10 cellular contexts compared by ENCODE assay signal in the genomic region with DNA sequence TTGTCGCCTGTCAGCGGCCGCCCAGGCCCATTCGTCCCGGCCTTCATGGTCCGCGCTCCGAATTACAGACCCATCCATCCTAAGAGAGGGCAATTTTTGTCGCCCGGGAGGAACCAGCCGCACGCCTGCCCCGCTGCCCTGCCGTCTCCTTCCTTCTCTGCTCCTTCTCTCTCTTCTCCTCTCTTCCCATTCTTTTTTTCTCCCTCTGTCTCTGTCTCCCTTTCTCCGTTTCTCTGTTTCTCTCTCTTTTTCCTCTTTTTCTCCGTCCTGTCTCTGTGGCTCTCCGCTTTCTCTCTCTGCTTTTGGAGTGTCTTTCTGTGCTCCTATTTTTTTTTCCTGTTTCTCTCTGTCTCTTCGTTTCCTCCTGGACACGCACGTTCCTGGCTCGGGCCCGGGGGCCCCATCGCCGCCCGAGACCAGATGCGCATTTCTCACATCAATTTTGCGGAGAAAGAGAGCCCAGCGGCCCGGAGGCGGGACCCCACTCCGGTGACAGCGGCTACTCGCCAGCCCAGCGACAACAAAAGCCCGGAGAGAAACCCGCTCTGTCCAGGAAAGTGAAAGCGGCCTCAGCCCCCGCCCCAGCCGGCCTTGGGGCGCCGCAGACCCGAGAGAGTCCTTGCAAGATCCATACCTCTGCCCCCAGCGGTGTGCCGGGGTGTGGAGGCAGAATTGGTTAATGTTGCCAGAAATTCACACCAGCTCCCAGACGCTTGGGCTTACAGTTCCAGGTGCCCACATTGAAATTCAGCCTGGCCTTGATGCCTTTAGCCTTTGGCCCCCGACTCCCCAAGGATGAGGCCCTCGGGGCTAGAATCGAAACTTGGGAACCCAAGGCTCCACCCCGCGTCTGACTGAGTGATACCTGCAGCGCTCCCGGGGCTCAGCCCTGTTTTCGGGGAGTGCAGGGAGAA. TPM values are rescaled to one million over a fixed set of nuclear protein-coding genes. Genes with fewer than 3 reads are reported as not detected.
DNase-seq lines count a peak whose midpoint lies in the region; ATAC-seq and TF ChIP-seq lines count a peak whose summit lies in the region.
"Had no signal": no experiment of that assay in that cellular context is flagged by ENCODE, and none has a peak within 500 bp of the region (broad histone marks: within the 10 kb centered on the region; RNA-seq: fewer than 3 reads in every experiment).

No MANE protein-coding gene starts in this region.

- CTCF ChIA-PET in activated CD8-positive, alpha-beta T cell treated with anti-CD3 and anti-CD28 coated beads, Interleukin-2, amount 10 ng/mL, durations not matched to agents 7 days and 5 days (lab: Charles Lee), result no interaction called here

- no peaks in the 10 kb centered on the region for H3K9me3 Mint-ChIP-seq in activated T-cell treated with anti-CD3 and anti-CD28 coated beads, Interleukin-2, amount 50 U/mL, for 4 hours
- H3K9me3 Mint-ChIP-seq in activated CD8-positive, alpha-beta T cell treated with anti-CD3 and anti-CD28 coated beads, Interleukin-2, amount 10 ng/mL, durations not matched to agents 7 days and 5 days (ENCODE audit: insufficient read depth), result no peaks in the 10 kb centered on the region

- H3K4me3 ChIP-seq in thoracic aorta, result peak overlapping the region; percentile 51
- H3K4me3 ChIP-seq: SJCRH30 had no signal

- H3K9me3 ChIP-seq in thoracic aorta, result no peaks in the 10 kb centered on the region
- H3K9me3 ChIP-seq: SJCRH30 had no signal

- DNase-seq in activated T-cell treated with anti-CD3 and anti-CD28 coated beads, Interleukin-2, amount 50 U/mL, for 4 hours, result no peak
- DNase-seq in activated T-cell treated with anti-CD3 and anti-CD28 coated beads for 4 hours (no peak), left kidney (ENCODE audit: low read depth, low spot score) (peak; percentile 56), thoracic aorta (ENCODE audit: low spot score) (no peak), SW480 (ENCODE audit: low spot score) (no peak), CD1c-positive myeloid dendritic cell (ENCODE audit: extremely low spot score) (no peak)
- DNase-seq in activated CD8-positive, alpha-beta T cell treated with anti-CD3 and anti-CD28 coated beads, Interleukin-2, amount 10 ng/mL, durations not matched to agents 7 days and 5 days, result no peak
- DNase-seq: activated gamma-delta T cell treated with Interleukin-2 at 50 U/mL for 16 hours, SJCRH30 had no signal

- ATAC-seq in activated T-cell treated with anti-CD3 and anti-CD28 coated beads, Interleukin-2, amount 50 U/mL, for 4 hours, result no peak
- ATAC-seq in activated CD8-positive, alpha-beta T cell treated with anti-CD3 and anti-CD28 coated beads, Interleukin-2, amount 10 ng/mL, durations not matched to agents 7 days and 5 days, result no peak
- no peak for ATAC-seq in thoracic aorta (ENCODE audit: insufficient number of reproducible peaks, low FRiP score, low read depth)
- no peak for ATAC-seq in HG02610 (IDR thresholded peaks at IDR 0.05; ENCODE audit: unreplicated experiment)

- H3K27me3 Mint-ChIP-seq in activated T-cell treated with anti-CD3 and anti-CD28 coated beads, Interleukin-2, amount 50 U/mL, for 4 hours (ENCODE audit: low read depth), result peaks cover 76% of the 10 kb centered on the region
- H3K27me3 Mint-ChIP-seq in activated CD8-positive, alpha-beta T cell treated with anti-CD3 and anti-CD28 coated beads, Interleukin-2, amount 10 ng/mL, durations not matched to agents 7 days and 5 days (ENCODE audit: low read depth), result peaks cover 73% of the 10 kb centered on the region

- peak overlapping the region; percentile 19 for H3K27ac Mint-ChIP-seq in activated CD8-positive, alpha-beta T cell treated with anti-CD3 and anti-CD28 coated beads, Interleukin-2, amount 10 ng/mL, durations not matched to agents 7 days and 5 days

- peaks cover 54 to 74% of the 10 kb centered on the region in 2 donors for H3K4me1 ChIP-seq in thoracic aorta (ENCODE audit: control insufficient read depth in 1 of 2, low read depth in 2 of 2)

- no peak for TF ChIP-seq CTCF in thoracic aorta (IDR thresholded peaks at IDR 0.05)

- POLR2A ChIA-PET in activated CD8-positive, alpha-beta T cell treated with anti-CD3 and anti-CD28 coated beads, Interleukin-2, amount 10 ng/mL, durations not matched to agents 7 days and 5 days (lab: Charles Lee), result no interaction called here

- peak overlapping the region in 1 of 2 donors; percentile 42 for H3K27ac ChIP-seq in thoracic aorta
- H3K27ac ChIP-seq: SJCRH30 had no signal

- peaks cover 47% of the 10 kb centered on the region for H3K27me3 ChIP-seq in thoracic aorta (replicated peaks; ENCODE audit: insufficient read depth)
- H3K27me3 ChIP-seq: SJCRH30 had no signal

- no peaks in the 10 kb centered on the region for H3K36me3 ChIP-seq in thoracic aorta
- H3K36me3 ChIP-seq: SJCRH30 had no signal

- H3K36me3 Mint-ChIP-seq in activated T-cell treated with anti-CD3 and anti-CD28 coated beads, Interleukin-2, amount 50 U/mL, for 4 hours (ENCODE audit: insufficient read depth), result no peaks in the 10 kb centered on the region
- peaks cover 2% of the 10 kb centered on the region for H3K36me3 Mint-ChIP-seq in activated CD8-positive, alpha-beta T cell treated with anti-CD3 and anti-CD28 coated beads, Interleukin-2, amount 10 ng/mL, durations not matched to agents 7 days and 5 days (ENCODE audit: low read depth)

- H3K4me1 Mint-ChIP-seq in activated T-cell treated with anti-CD3 and anti-CD28 coated beads, Interleukin-2, amount 50 U/mL, for 4 hours (ENCODE audit: low read depth), result peaks cover 47% of the 10 kb centered on the region
- H3K4me1 Mint-ChIP-seq in activated CD8-positive, alpha-beta T cell treated with anti-CD3 and anti-CD28 coated beads, Interleukin-2, amount 10 ng/mL, durations not matched to agents 7 days and 5 days (ENCODE audit: low read depth), result peaks cover 41% of the 10 kb centered on the region

- peak overlapping the region; percentile 63 for H3K4me3 Mint-ChIP-seq in activated T-cell treated with anti-CD3 and anti-CD28 coated beads, Interleukin-2, amount 50 U/mL, for 4 hours
- H3K4me3 Mint-ChIP-seq in activated CD8-positive, alpha-beta T cell treated with anti-CD3 and anti-CD28 coated beads, Interleukin-2, amount 10 ng/mL, durations not matched to agents 7 days and 5 days, result peak overlapping the region; percentile 7

RNA-seq across cellular contexts. Expression of a gene that starts 4.1 kb away (rescaled TPM):
- total RNA-seq in activated T-cell treated with anti-CD3 and anti-CD28 coated beads, Interleukin-2, amount 50 U/mL, for 4 hours, result not detected
- total RNA-seq in activated CD8-positive, alpha-beta T cell treated with anti-CD3 and anti-CD28 coated beads, Interleukin-2, amount 10 ng/mL, durations not matched to agents 7 days and 5 days, result not detected
- not detected for total RNA-seq in thoracic aorta
